1 cellular context compared by ENCODE assay signal in genomic region chr3:120090422-120090821, GRCh38.
TF ChIP-seq lines count a peak whose summit lies in the region.

No MANE protein-coding gene starts in this region.

TF ChIP-seq in HepG2, 621 proteins besides CTCF, POLR2A, EP300 and RAD21 (continued from another document):
- TF ChIP-seq, protein P1, sequence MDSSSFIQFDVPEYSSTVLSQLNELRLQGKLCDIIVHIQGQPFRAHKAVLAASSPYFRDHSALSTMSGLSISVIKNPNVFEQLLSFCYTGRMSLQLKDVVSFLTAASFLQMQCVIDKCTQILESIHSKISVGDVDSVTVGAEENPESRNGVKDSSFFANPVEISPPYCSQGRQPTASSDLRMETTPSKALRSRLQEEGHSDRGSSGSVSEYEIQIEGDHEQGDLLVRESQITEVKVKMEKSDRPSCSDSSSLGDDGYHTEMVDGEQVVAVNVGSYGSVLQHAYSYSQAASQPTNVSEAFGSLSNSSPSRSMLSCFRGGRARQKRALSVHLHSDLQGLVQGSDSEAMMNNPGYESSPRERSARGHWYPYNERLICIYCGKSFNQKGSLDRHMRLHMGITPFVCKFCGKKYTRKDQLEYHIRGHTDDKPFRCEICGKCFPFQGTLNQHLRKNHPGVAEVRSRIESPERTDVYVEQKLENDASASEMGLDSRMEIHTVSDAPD (CRISPR knock-in tag; IDR thresholded peaks at IDR 0.05): no peak
- no peak for TF ChIP-seq HOXA3 (CRISPR knock-in tag; IDR thresholded peaks at IDR 0.05)
- no peak for TF ChIP-seq ZNF17 (CRISPR knock-in tag; IDR thresholded peaks at IDR 0.05)
- no peak for TF ChIP-seq CC2D1A (CRISPR knock-in tag; IDR thresholded peaks at IDR 0.05)
